ENCODE assay signal across 9 cellular contexts in the genomic region with DNA sequence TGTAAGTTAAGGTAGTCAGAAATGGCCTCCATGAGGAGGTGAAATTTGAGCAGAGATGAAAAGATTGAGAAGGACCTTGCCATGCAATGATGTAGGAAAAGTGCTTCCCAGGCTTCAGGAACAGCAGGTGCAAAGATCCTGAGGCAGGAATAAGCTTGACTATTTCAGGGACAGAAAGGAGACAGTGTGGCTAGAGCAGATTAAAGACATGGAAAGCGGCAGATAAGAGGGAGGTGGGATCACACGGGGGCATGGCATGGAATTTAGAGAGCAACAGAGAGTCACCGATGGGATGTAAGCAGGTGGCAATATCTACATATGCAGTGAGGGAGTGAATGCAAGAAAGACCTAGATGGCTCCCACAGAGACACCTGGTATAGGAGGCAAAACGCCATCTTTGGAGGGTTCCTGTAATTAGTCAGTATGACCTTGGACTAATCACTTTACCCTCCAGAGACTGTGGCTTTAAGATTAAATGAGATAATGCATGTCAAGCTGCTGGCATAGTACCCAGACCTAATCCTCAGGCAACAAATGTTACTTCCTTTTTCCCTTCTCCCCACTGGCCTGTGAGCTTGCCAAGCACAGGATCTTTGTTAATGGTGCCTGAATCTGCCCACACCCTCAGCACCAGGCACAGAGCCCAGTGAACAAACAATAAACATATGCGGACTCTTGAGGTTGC. TPM values are rescaled to one million over a fixed set of nuclear protein-coding genes. Genes with fewer than 3 reads are reported as not detected.
DNase-seq lines count a peak whose midpoint lies in the region; ATAC-seq and TF ChIP-seq lines count a peak whose summit lies in the region.
"Had no signal": no experiment of that assay in that cellular context is flagged by ENCODE, and none has a peak within 500 bp of the region (broad histone marks: within the 10 kb centered on the region; RNA-seq: fewer than 3 reads in every experiment).

No MANE protein-coding gene starts in this region.

- H3K4me1 Mint-ChIP-seq in WTC11: peaks cover 10% of the 10 kb centered on the region
- H3K4me1 Mint-ChIP-seq in activated CD8-positive, alpha-beta memory T cell treated with anti-CD3 and anti-CD28 coated beads, Interleukin-2, amount 10 ng/mL, durations not matched to agents 7 days and 5 days: no peaks in the 10 kb centered on the region
- H3K4me1 Mint-ChIP-seq in activated T-helper 1 cell treated with anti-CD3 and anti-CD28 coated beads, Interleukin-12 subunit alpha, Interleukin-12 subunit beta, Interleukin-2, Interleukin-4 antibody, amounts not matched to agents 30 ng/mL and 10 ng/mL and 1 ng/mL, durations not matched to agents 14 hours and 24 hours and 36 hours (ENCODE audit: low read depth): no peaks in the 10 kb centered on the region

- no peaks in the 10 kb centered on the region for H3K9me3 Mint-ChIP-seq in WTC11
- no peaks in the 10 kb centered on the region for H3K9me3 Mint-ChIP-seq in activated CD8-positive, alpha-beta memory T cell treated with anti-CD3 and anti-CD28 coated beads, Interleukin-2, amount 10 ng/mL, durations not matched to agents 7 days and 5 days (ENCODE audit: low read depth)
- no peaks in the 10 kb centered on the region for H3K9me3 Mint-ChIP-seq in activated T-helper 1 cell treated with anti-CD3 and anti-CD28 coated beads, Interleukin-12 subunit alpha, Interleukin-12 subunit beta, Interleukin-2, Interleukin-4 antibody, amounts not matched to agents 30 ng/mL and 10 ng/mL and 1 ng/mL, durations not matched to agents 14 hours and 24 hours and 36 hours

- H3K36me3 Mint-ChIP-seq in WTC11: no peaks in the 10 kb centered on the region
- H3K36me3 Mint-ChIP-seq in activated CD8-positive, alpha-beta memory T cell treated with anti-CD3 and anti-CD28 coated beads, Interleukin-2, amount 10 ng/mL, durations not matched to agents 7 days and 5 days: no peaks in the 10 kb centered on the region
- no peaks in the 10 kb centered on the region for H3K36me3 Mint-ChIP-seq in activated T-helper 1 cell treated with anti-CD3 and anti-CD28 coated beads, Interleukin-12 subunit alpha, Interleukin-12 subunit beta, Interleukin-2, Interleukin-4 antibody, amounts not matched to agents 30 ng/mL and 10 ng/mL and 1 ng/mL, durations not matched to agents 14 hours and 24 hours and 36 hours (ENCODE audit: low read depth)

- CTCF ChIA-PET in WTC11 (lab: Charles Lee): interaction anchor here (1.0 to 3.6 kb wide), 7 partner anchors 28 to 255 kb away, joined by 3 to 25 read pairs (median 7); no protein-coding TSS in a partner anchor
- CTCF ChIA-PET in activated CD8-positive, alpha-beta memory T cell treated with anti-CD3 and anti-CD28 coated beads, Interleukin-2, amount 10 ng/mL, durations not matched to agents 7 days and 5 days (lab: Charles Lee): interaction anchor here (0.7 kb wide), 1 partner anchor 84 kb away, joined by 3 read pairs; no protein-coding TSS in a partner anchor

- ATAC-seq in sciatic nerve (peak; percentile 52), WTC11 (no peak)
- no peak for ATAC-seq in activated CD8-positive, alpha-beta memory T cell treated with anti-CD3 and anti-CD28 coated beads, Interleukin-2, amount 10 ng/mL, durations not matched to agents 7 days and 5 days

- POLR2A ChIA-PET in WTC11 (lab: Charles Lee): no interaction called here

- H3K4me3 ChIP-seq in epithelial cell of esophagus (ENCODE audit: low read length): no peak overlapping the region

- in situ Hi-C loops in G401 (cut with HindIII; ENCODE audit: low sequenced_read_pairs): no loop called here

- intact Hi-C loops in sciatic nerve (cut with DNase I): no loop called here
- intact Hi-C loops in activated T-helper 1 cell treated with anti-CD3 and anti-CD28 coated beads, Interleukin-12 subunit alpha, Interleukin-12 subunit beta, Interleukin-2, Interleukin-4 antibody, amounts not matched to agents 30 ng/mL and 10 ng/mL and 1 ng/mL, durations not matched to agents 14 hours and 24 hours and 36 hours (cut with micrococcal nuclease): no loop called here

- no peak overlapping the region for H3K27ac Mint-ChIP-seq in WTC11
- H3K27ac Mint-ChIP-seq in activated CD8-positive, alpha-beta memory T cell treated with anti-CD3 and anti-CD28 coated beads, Interleukin-2, amount 10 ng/mL, durations not matched to agents 7 days and 5 days: no peak overlapping the region
- H3K27ac Mint-ChIP-seq in activated T-helper 1 cell treated with anti-CD3 and anti-CD28 coated beads, Interleukin-12 subunit alpha, Interleukin-12 subunit beta, Interleukin-2, Interleukin-4 antibody, amounts not matched to agents 30 ng/mL and 10 ng/mL and 1 ng/mL, durations not matched to agents 14 hours and 24 hours and 36 hours: no peak overlapping the region

- H3K27me3 Mint-ChIP-seq in WTC11 (ENCODE audit: low read depth): no peaks in the 10 kb centered on the region
- peaks cover 23% of the 10 kb centered on the region for H3K27me3 Mint-ChIP-seq in activated CD8-positive, alpha-beta memory T cell treated with anti-CD3 and anti-CD28 coated beads, Interleukin-2, amount 10 ng/mL, durations not matched to agents 7 days and 5 days
- peaks cover 18% of the 10 kb centered on the region for H3K27me3 Mint-ChIP-seq in activated T-helper 1 cell treated with anti-CD3 and anti-CD28 coated beads, Interleukin-12 subunit alpha, Interleukin-12 subunit beta, Interleukin-2, Interleukin-4 antibody, amounts not matched to agents 30 ng/mL and 10 ng/mL and 1 ng/mL, durations not matched to agents 14 hours and 24 hours and 36 hours (ENCODE audit: insufficient read depth)

- no peak overlapping the region for H3K4me3 Mint-ChIP-seq in WTC11
- no peak overlapping the region for H3K4me3 Mint-ChIP-seq in activated CD8-positive, alpha-beta memory T cell treated with anti-CD3 and anti-CD28 coated beads, Interleukin-2, amount 10 ng/mL, durations not matched to agents 7 days and 5 days
- H3K4me3 Mint-ChIP-seq in activated T-helper 1 cell treated with anti-CD3 and anti-CD28 coated beads, Interleukin-12 subunit alpha, Interleukin-12 subunit beta, Interleukin-2, Interleukin-4 antibody, amounts not matched to agents 30 ng/mL and 10 ng/mL and 1 ng/mL, durations not matched to agents 14 hours and 24 hours and 36 hours: no peak overlapping the region

- no peak for TF ChIP-seq CTCF in epithelial cell of esophagus (IDR thresholded peaks at IDR 0.05; ENCODE audit: insufficient read depth, low read depth, low read length, missing control alignments)
- TF ChIP-seq CTCF in WTC11 (IDR thresholded peaks at IDR 0.05): no peak

- DNase-seq in G401 (ENCODE audit: low spot score) (peak; percentile 94), NCI-H69 (lab: John Stamatoyannopoulos, UW) (peak; percentile 89), epithelial cell of esophagus (ENCODE audit: low read depth) (peak; percentile 42), sciatic nerve (ENCODE audit: low spot score) (no peak), WTC11 (ENCODE audit: low spot score) (no peak)
- DNase-seq in central memory CD4-positive, alpha-beta T cell: no peak
- no peak for DNase-seq in activated CD8-positive, alpha-beta memory T cell treated with anti-CD3 and anti-CD28 coated beads, Interleukin-2, amount 10 ng/mL, durations not matched to agents 7 days and 5 days
- DNase-seq in activated T-helper 1 cell treated with anti-CD3 and anti-CD28 coated beads, Interleukin-12 subunit alpha, Interleukin-12 subunit beta, Interleukin-2, Interleukin-4 antibody, amounts not matched to agents 30 ng/mL and 10 ng/mL and 1 ng/mL, durations not matched to agents 14 hours and 24 hours and 36 hours (ENCODE audit: low spot score): no peak
- DNase-seq: NCI-H774 had no signal

TF ChIP-seq in WTC11, 78 proteins besides CTCF, POLR2A, EP300 and RAD21:
- no peak for TF ChIP-seq NFATC4 (CRISPR knock-in tag; IDR thresholded peaks at IDR 0.05)
- no peak for TF ChIP-seq KAT7 (CRISPR knock-in tag; IDR thresholded peaks at IDR 0.05; ENCODE audit: borderline replicate concordance)
- TF ChIP-seq GABPB1 (CRISPR knock-in tag; IDR thresholded peaks at IDR 0.05): no peak
- no peak for TF ChIP-seq CREB1 (CRISPR knock-in tag; IDR thresholded peaks at IDR 0.05)
- TF ChIP-seq JUN (CRISPR knock-in tag; IDR thresholded peaks at IDR 0.05): no peak

RNA-seq across cellular contexts. Expression of a gene that starts 24.6 kb away (rescaled TPM):
- 26.2 and 45.7 TPM in 2 replicates for total RNA-seq in G401 (2014; rRNA removed; shearing (Covaris generic))
- total RNA-seq in sciatic nerve (56.7 TPM), WTC11 (2021) (12.3 to 13.7 TPM (median 12.8 TPM) in 3 replicates)
- 10 to 100 TPM; 11.0 to 13.3 TPM for total RNA-seq in activated CD8-positive, alpha-beta memory T cell treated with anti-CD3 and anti-CD28 coated beads, Interleukin-2, amount 10 ng/mL, durations not matched to agents 7 days and 5 days
- total RNA-seq in activated T-helper 1 cell treated with anti-CD3 and anti-CD28 coated beads, Interleukin-12 subunit alpha, Interleukin-12 subunit beta, Interleukin-2, Interleukin-4 antibody, amounts not matched to agents 30 ng/mL and 10 ng/mL and 1 ng/mL, durations not matched to agents 14 hours and 24 hours and 36 hours: 9.9 and 12.2 TPM in 2 replicates

RNA-seq across cellular contexts. Expression of a gene that starts 52.9 kb away (rescaled TPM):
- total RNA-seq in G401 (2014; rRNA removed; shearing (Covaris generic)): 15.3 and 22.9 TPM in 2 replicates
- total RNA-seq in sciatic nerve (48.8 TPM), WTC11 (2021) (24.0 to 30.3 TPM (median 24.4 TPM) in 3 replicates)
- 1 to 10 TPM in 1 of 2 experiments, under 1 TPM in 1; 0.35 to 1.5 TPM for total RNA-seq in activated CD8-positive, alpha-beta memory T cell treated with anti-CD3 and anti-CD28 coated beads, Interleukin-2, amount 10 ng/mL, durations not matched to agents 7 days and 5 days
- 0.91 and 1.1 TPM in 2 replicates for total RNA-seq in activated T-helper 1 cell treated with anti-CD3 and anti-CD28 coated beads, Interleukin-12 subunit alpha, Interleukin-12 subunit beta, Interleukin-2, Interleukin-4 antibody, amounts not matched to agents 30 ng/mL and 10 ng/mL and 1 ng/mL, durations not matched to agents 14 hours and 24 hours and 36 hours

Comparison
In these comparisons a context has a peak if more than half of its experiments do, and no peak if none do; other contexts are left out.
1. DNase-seq: peak in G401 (single experiment), NCI-H69 (single experiment) and epithelial cell of esophagus (single experiment); none in sciatic nerve (single experiment), WTC11 (single experiment), central memory CD4-positive, alpha-beta T cell (single experiment), activated CD8-positive, alpha-beta memory T cell treated with anti-CD3 and anti-CD28 coated beads, Interleukin-2, amount 10 ng/mL, durations not matched to agents 7 days and 5 days (single experiment) and activated T-helper 1 cell treated with anti-CD3 and anti-CD28 coated beads, Interleukin-12 subunit alpha, Interleukin-12 subunit beta, Interleukin-2, Interleukin-4 antibody, amounts not matched to agents 30 ng/mL and 10 ng/mL and 1 ng/mL, durations not matched to agents 14 hours and 24 hours and 36 hours (single experiment).